Comparison of ENCODE assay signal across 20 cellular contexts in the genomic region with DNA sequence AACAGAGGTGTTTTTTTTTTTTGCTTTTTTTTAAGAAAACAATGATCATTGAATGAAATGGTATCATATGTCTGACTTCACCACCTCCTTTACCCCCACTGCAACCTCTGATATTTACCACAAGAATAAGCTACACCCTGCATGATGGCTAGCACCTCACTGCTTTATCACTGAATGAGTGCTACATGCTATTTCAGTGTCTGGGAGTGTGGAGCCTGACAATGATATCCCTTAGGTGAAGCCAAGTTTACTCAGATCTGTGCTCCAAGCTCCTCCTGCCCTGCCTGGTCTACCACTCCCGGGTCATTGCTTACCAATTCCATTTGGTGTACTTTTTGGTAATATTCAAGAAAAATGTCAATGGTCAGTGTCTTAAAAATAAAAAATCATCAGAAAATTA. TPM values are rescaled to one million over a fixed set of nuclear protein-coding genes. Genes with fewer than 3 reads are reported as not detected.
DNase-seq lines count a peak whose midpoint lies in the region; ATAC-seq, FAIRE-seq and TF ChIP-seq lines count a peak whose summit lies in the region.
"Had no signal": no experiment of that assay in that cellular context is flagged by ENCODE, and none has a peak within 500 bp of the region (broad histone marks: within the 10 kb centered on the region; RNA-seq: fewer than 3 reads in every experiment).

No MANE protein-coding gene starts in this region.

- H3K4me2 ChIP-seq in HepG2 (ENCODE audit: low read depth, low read length), result peak overlapping the region; percentile 76; the same call in 1 of the 2 replicates

- TF ChIP-seq POLR2A in HepG2 (IDR thresholded peaks at IDR 0.05; ENCODE audit: insufficient read depth in 1 of 2, low read depth in 2 of 2, low read length in 2 of 2), result no peak
- no peak for TF ChIP-seq POLR2A in right lobe of liver (IDR thresholded peaks at IDR 0.05)
- TF ChIP-seq POLR2A in erythroblast (IDR thresholded peaks at IDR 0.05; ENCODE audit: low read length), result no peak

- DNase-seq in HepG2 (ENCODE audit: low spot score), result no peak
- DNase-seq in right lobe of liver, result no peak
- DNase-seq in chondrocyte (ENCODE audit: low spot score), result no peak
- DNase-seq in neural crest cell (ENCODE audit: low read depth, low spot score), result no peak
- DNase-seq in mucosa of descending colon, result no peak
- no peak for DNase-seq in erythroblast (lab: John Stamatoyannopoulos, UW)
- no peak for DNase-seq in activated naive CD8-positive, alpha-beta T cell treated with anti-CD3 and anti-CD28 coated beads, Interleukin-2, amount 50 U/mL, for 24 hours
- DNase-seq: AML-193, DMS79 treated with DMSO at 0.1 percent for 48 hours, GOT3, HFFc6, NCI-H1930, NCI-H2171, NCI-H446 treated with DMSO at 0.1 percent for 48 hours, NCI-H774, Peyer's patch, SHP77 treated with DMSO at 0.1 percent for 48 hours had no signal

- H3K27me3 ChIP-seq in HepG2 (ENCODE audit: control insufficient read depth in 1 of 2, insufficient read depth in 2 of 2, low read length in 2 of 2), result no peaks in the 10 kb centered on the region
- no peaks in the 10 kb centered on the region for H3K27me3 ChIP-seq in right lobe of liver
- H3K27me3 ChIP-seq: Peyer's patch had no signal

- POLR2A ChIA-PET in HepG2 (lab: Yijun Ruan, JAX), result interaction anchor here (0.9 to 3.8 kb wide), 7 partner anchors 8 to 152 kb away, joined by 3 to 30 read pairs (median 3); a partner anchor contains a TSS

- H3K9me3 Mint-ChIP-seq in chondrocyte (ENCODE audit: low read depth) (no peaks in the 10 kb centered on the region), neural crest cell (peaks cover 8% of the 10 kb centered on the region)
- no peaks in the 10 kb centered on the region for H3K9me3 Mint-ChIP-seq in activated naive CD8-positive, alpha-beta T cell treated with anti-CD3 and anti-CD28 coated beads, Interleukin-2, amount 50 U/mL, for 24 hours
- H3K9me3 Mint-ChIP-seq: HFFc6 had no signal

- peak overlapping the region; percentile 67 for H3K27ac ChIP-seq in HepG2 (ENCODE audit: extremely low read length, insufficient read depth, low read length)
- H3K27ac ChIP-seq in right lobe of liver, result no peak overlapping the region
- H3K27ac ChIP-seq: Peyer's patch had no signal

- H3K27ac Mint-ChIP-seq in chondrocyte (ENCODE audit: unreplicated experiment) (peak overlapping the region; percentile 81), neural crest cell (ENCODE audit: unreplicated experiment) (peak overlapping the region; percentile 65)
- no peak overlapping the region for H3K27ac Mint-ChIP-seq in activated naive CD8-positive, alpha-beta T cell treated with anti-CD3 and anti-CD28 coated beads, Interleukin-2, amount 50 U/mL, for 24 hours
- H3K27ac Mint-ChIP-seq: HFFc6 had no signal

- BruUV-seq in HepG2 (replicated peaks; lab: Mats Ljungman, UMichigan), result no TSS peak

- H3K4me1 ChIP-seq in HepG2 (ENCODE audit: insufficient read depth, low read length) (peaks cover 53% of the 10 kb centered on the region), right lobe of liver (no peaks in the 10 kb centered on the region), mucosa of descending colon (ENCODE audit: low read depth) (no peaks in the 10 kb centered on the region)

- H4K20me1 ChIP-seq in HepG2 (ENCODE audit: insufficient read depth, low read length), result no peaks in the 10 kb centered on the region

- TF ChIP-seq CTCF in HepG2 (CRISPR knock-in tag; IDR thresholded peaks at IDR 0.05) (no peak), right lobe of liver (IDR thresholded peaks at IDR 0.05) (no peak), chondrocyte (IDR thresholded peaks at IDR 0.05) (no peak), neural crest cell (conservative IDR thresholded peaks at IDR 0.05) (no peak), mucosa of descending colon (IDR thresholded peaks at IDR 0.05) (no peak)

- in situ Hi-C loops in HepG2 (cut with HindIII; ENCODE audit: extremely low pct_ligation_motif_present, low pct_unique_long_range_greater_than_20kb), result no loop called here

- TF ChIP-seq RAD21 in HepG2 (CRISPR knock-in tag; IDR thresholded peaks at IDR 0.05), result no peak

- CTCF ChIA-PET in HepG2 (lab: Yijun Ruan, JAX; ENCODE audit: low intra/inter-chr PET ratio, low total read pairs), result no interaction called here

- H3K9ac ChIP-seq in HepG2 (ENCODE audit: insufficient read depth, low read depth, low read length), result peak overlapping the region; percentile 48; the same call in 1 of the 2 replicates

- no peaks in the 10 kb centered on the region for H3K36me3 ChIP-seq in HepG2 (replicated peaks in 1 of 2; ENCODE audit: control insufficient read depth in 1 of 2, insufficient read depth in 2 of 2, low read length in 2 of 2)
- H3K36me3 ChIP-seq in right lobe of liver, result no peaks in the 10 kb centered on the region
- H3K36me3 ChIP-seq in mucosa of descending colon (ENCODE audit: low read depth), result no peaks in the 10 kb centered on the region
- H3K36me3 ChIP-seq: Peyer's patch had no signal

- intact Hi-C loops in HepG2 (cut with micrococcal nuclease; ENCODE audit: unreplicated experiment) (loop anchor here (10.0 kb wide), 1 partner anchor 489 kb away; a partner anchor contains a TSS), right lobe of liver (cut with DNase I) (no loop called here), mucosa of descending colon (cut with DNase I, micrococcal nuclease) (no loop called here)

- H2AFZ ChIP-seq in HepG2 (ENCODE audit: low read length), result no peak overlapping the region

- no peak for FAIRE-seq in HepG2 (lab: Jason Lieb, UNC)
- FAIRE-seq: D721Med, G401.6 had no signal

- H3K27me3 Mint-ChIP-seq in chondrocyte (ENCODE audit: low read depth) (no peaks in the 10 kb centered on the region), neural crest cell (ENCODE audit: low read depth) (no peaks in the 10 kb centered on the region)
- H3K27me3 Mint-ChIP-seq in activated naive CD8-positive, alpha-beta T cell treated with anti-CD3 and anti-CD28 coated beads, Interleukin-2, amount 50 U/mL, for 24 hours, result peaks cover 2% of the 10 kb centered on the region

- peaks cover 37% of the 10 kb centered on the region for H3K4me1 Mint-ChIP-seq in chondrocyte (ENCODE audit: low read depth)
- H3K4me1 Mint-ChIP-seq in neural crest cell, result peaks cover 34% of the 10 kb centered on the region
- peaks cover 18% of the 10 kb centered on the region for H3K4me1 Mint-ChIP-seq in activated naive CD8-positive, alpha-beta T cell treated with anti-CD3 and anti-CD28 coated beads, Interleukin-2, amount 50 U/mL, for 24 hours

- H3K4me3 ChIP-seq in HepG2 (replicated peaks in 1 of 3; ENCODE audit: insufficient read depth in 1 of 3, low read depth in 2 of 3, low read length in 3 of 3), result no peak overlapping the region; a peak in 1 of 6 replicates
- H3K4me3 ChIP-seq in right lobe of liver, result no peak overlapping the region
- H3K4me3 ChIP-seq in mucosa of descending colon, result no peak overlapping the region
- H3K4me3 ChIP-seq: Peyer's patch had no signal

- 93% methylated on average over 1 of the region's 1 CpG for WGBS in HepG2 (ENCODE audit: low lambda C conversion rate)
- WGBS in right lobe of liver (ENCODE audit: insufficient coverage, low coverage, low lambda C conversion rate, missing lambda C conversion rate), result 55% methylated on average over 1 of the region's 1 CpG

- H3K36me3 Mint-ChIP-seq in chondrocyte (ENCODE audit: low read depth), result no peaks in the 10 kb centered on the region
- H3K36me3 Mint-ChIP-seq in neural crest cell (ENCODE audit: low read depth), result no peaks in the 10 kb centered on the region
- H3K36me3 Mint-ChIP-seq in activated naive CD8-positive, alpha-beta T cell treated with anti-CD3 and anti-CD28 coated beads, Interleukin-2, amount 50 U/mL, for 24 hours (ENCODE audit: low read depth), result no peaks in the 10 kb centered on the region

- no peak for TF ChIP-seq EP300 in HepG2 (IDR thresholded peaks at IDR 0.05; ENCODE audit: low read depth in 2 of 2, low read length in 2 of 2)
- TF ChIP-seq EP300 in HepG2 (CRISPR knock-in tag; IDR thresholded peaks at IDR 0.05; ENCODE audit: borderline replicate concordance), result no peak

- H3K4me3 Mint-ChIP-seq in chondrocyte (ENCODE audit: unreplicated experiment) (no peak overlapping the region), neural crest cell (no peak overlapping the region)
- no peak overlapping the region for H3K4me3 Mint-ChIP-seq in activated naive CD8-positive, alpha-beta T cell treated with anti-CD3 and anti-CD28 coated beads, Interleukin-2, amount 50 U/mL, for 24 hours
- H3K4me3 Mint-ChIP-seq: HFFc6 had no signal

- H3K79me2 ChIP-seq in HepG2 (ENCODE audit: insufficient read depth, low read length), result no peaks in the 10 kb centered on the region

- ATAC-seq in HepG2 (no peak), right lobe of liver (no peak), mucosa of descending colon (no peak)
- no peak for ATAC-seq in activated naive CD8-positive, alpha-beta T cell treated with anti-CD3 and anti-CD28 coated beads, Interleukin-2, amount 50 U/mL, for 24 hours

- H3K9me3 ChIP-seq in HepG2 (ENCODE audit: low read length), result no peaks in the 10 kb centered on the region
- no peaks in the 10 kb centered on the region for H3K9me3 ChIP-seq in right lobe of liver
- H3K9me3 ChIP-seq in mucosa of descending colon, result no peaks in the 10 kb centered on the region
- H3K9me3 ChIP-seq: Peyer's patch had no signal

RNA-seq across cellular contexts. Expression of a gene that starts 21.1 kb away (rescaled TPM):
- not detected in 2 replicates for total RNA-seq in HepG2 (2016; rRNA removed; fragmentation: Illumina TruSeq; extraction: Trizol)
- not detected in 2 replicates for total RNA-seq in HepG2 (2016; cell fraction: cytosol; rRNA removed; fragmentation: Illumina TruSeq; extraction: Trizol; ENCODE audit: low read depth)
- total RNA-seq in HepG2 (2016; cell fraction: insoluble cytoplasmic fraction; rRNA removed; fragmentation: Illumina TruSeq; extraction: Trizol), result not detected in 2 replicates
- not detected in 2 replicates for total RNA-seq in HepG2 (2016; cell fraction: membrane; rRNA removed; fragmentation: Illumina TruSeq; extraction: Trizol)
- total RNA-seq in HepG2 (2016; cell fraction: nucleus; rRNA removed; fragmentation: Illumina TruSeq; extraction: Trizol), result not detected in 2 replicates
- 0.05 and 0.12 TPM in 2 replicates for polyA plus RNA-seq in HepG2 (2011; rRNA removed)
- polyA plus RNA-seq in HepG2 (2011; cell fraction: cytosol; rRNA removed), result 0.05 and 0.13 TPM in 2 replicates
- polyA plus RNA-seq in HepG2 (2011; cell fraction: nucleus; rRNA removed), result not detected in 2 replicates
- 0.11 and 0.31 TPM in 2 replicates for polyA plus RNA-seq in HepG2 (2012)
- polyA plus RNA-seq in HepG2 (2016; cell fraction: cytosol; fragmentation: Illumina TruSeq; extraction: Trizol; ENCODE audit: low read depth), result not detected in 2 replicates
- not detected in 2 replicates for polyA plus RNA-seq in HepG2 (2016; cell fraction: insoluble cytoplasmic fraction; fragmentation: Illumina TruSeq; extraction: Trizol; ENCODE audit: low read depth)
- polyA plus RNA-seq in HepG2 (2016; cell fraction: membrane; fragmentation: Illumina TruSeq; extraction: Trizol; ENCODE audit: low read depth), result not detected in 2 replicates
- not detected in 2 replicates for polyA plus RNA-seq in HepG2 (2016; cell fraction: nucleus; fragmentation: Illumina TruSeq; extraction: Trizol; ENCODE audit: insufficient read depth, low read depth)
- not detected in 2 replicates for polyA minus RNA-seq in HepG2 (2011; rRNA and poly(A)+ RNA removed; ENCODE audit: low replicate concordance)
- not detected in 2 replicates for polyA minus RNA-seq in HepG2 (2011; cell fraction: cytosol; rRNA and poly(A)+ RNA removed)
- 0.25 TPM in 1 of 2 replicates, not detected in the other for polyA minus RNA-seq in HepG2 (2011; cell fraction: nucleus; rRNA and poly(A)+ RNA removed)
- not detected for total RNA-seq in right lobe of liver
- total RNA-seq in chondrocyte, result not detected in 3 replicates
- total RNA-seq in neural crest cell, result not detected in 2 replicates
- not detected for total RNA-seq in mucosa of descending colon
- total RNA-seq: A673, HFFc6, Peyer's patch had no signal
